17 cellular contexts compared by ENCODE assay signal in genomic region chr15:41476416-41477048, GRCh38. TPM values are rescaled to one million over a fixed set of nuclear protein-coding genes. Genes with fewer than 3 reads are reported as not detected.
DNase-seq lines count a peak whose midpoint lies in the region; ATAC-seq and TF ChIP-seq lines count a peak whose summit lies in the region.
"Had no signal": no experiment of that assay in that cellular context is flagged by ENCODE, and none has a peak within 500 bp of the region (broad histone marks: within the 10 kb centered on the region; RNA-seq: fewer than 3 reads in every experiment).

No MANE protein-coding gene starts in this region.

- no peaks in the 10 kb centered on the region for H3K27me3 Mint-ChIP-seq in activated naive CD8-positive, alpha-beta T cell treated with anti-CD3 and anti-CD28 coated beads, Interleukin-2, amount 50 U/mL, for 24 hours

- H3K4me1 Mint-ChIP-seq in activated naive CD8-positive, alpha-beta T cell treated with anti-CD3 and anti-CD28 coated beads, Interleukin-2, amount 50 U/mL, for 24 hours: peaks cover 23% of the 10 kb centered on the region
- H3K4me1 Mint-ChIP-seq: mesothelial cell of epicardium had no signal

- H3K9me3 Mint-ChIP-seq in activated naive CD8-positive, alpha-beta T cell treated with anti-CD3 and anti-CD28 coated beads, Interleukin-2, amount 50 U/mL, for 24 hours: no peaks in the 10 kb centered on the region
- H3K9me3 Mint-ChIP-seq: mesothelial cell of epicardium had no signal

- intact Hi-C loops in cardiac septum (cut with DNase I) (no loop called here), right cardiac atrium (cut with DNase I) (no loop called here)

- H3K27me3 ChIP-seq in right cardiac atrium (ENCODE audit: control insufficient read depth, insufficient read depth): no peaks in the 10 kb centered on the region
- no peaks in the 10 kb centered on the region for H3K27me3 ChIP-seq in smooth muscle cell (ENCODE audit: low read depth)
- H3K27me3 ChIP-seq: body of pancreas had no signal

- H3K4me1 ChIP-seq in right cardiac atrium (ENCODE audit: control insufficient read depth, insufficient read depth, low read length) (no peaks in the 10 kb centered on the region), smooth muscle cell (ENCODE audit: low read depth) (no peaks in the 10 kb centered on the region)

- WGBS in right cardiac atrium: 81% methylated on average over 5 of the region's 5 CpGs
- 96% methylated on average over 5 of the region's 5 CpGs for WGBS in smooth muscle cell (ENCODE audit: low lambda C conversion rate)

- no peak overlapping the region for H3K9ac ChIP-seq in smooth muscle cell (ENCODE audit: low read depth)
- H3K9ac ChIP-seq: SK-N-SH had no signal

- no peaks in the 10 kb centered on the region for H3K79me2 ChIP-seq in smooth muscle cell (ENCODE audit: low read depth)

- TF ChIP-seq CTCF in fibroblast of pulmonary artery (IDR thresholded peaks at IDR 0.05; ENCODE audit: low read length, missing control alignments) (no peak), smooth muscle cell (IDR thresholded peaks at IDR 0.05; ENCODE audit: borderline replicate concordance, insufficient read depth, poor library complexity, severe bottlenecking) (no peak)

- H3K27ac ChIP-seq in right cardiac atrium (ENCODE audit: low read length): no peak overlapping the region
- peak overlapping the region; percentile 86 for H3K27ac ChIP-seq in smooth muscle cell (ENCODE audit: low read depth)
- H3K27ac ChIP-seq: body of pancreas had no signal

- DNase-seq in cardiac septum (ENCODE audit: low spot score) (peak; percentile 12), right cardiac atrium (no peak), fibroblast of pulmonary artery (ENCODE audit: low read depth) (peak; percentile 47), smooth muscle cell (lab: John Stamatoyannopoulos, UW; ENCODE audit: unreplicated experiment) (no peak), D341Med (ENCODE audit: low spot score) (no peak)
- DNase-seq in activated naive CD8-positive, alpha-beta T cell treated with anti-CD3 and anti-CD28 coated beads, Interleukin-2, amount 50 U/mL, for 24 hours: no peak
- DNase-seq: body of pancreas, dermis blood vessel endothelial cell, kidney, NCI-H1694, NCI-H774, SK-N-SH, T1000 had no signal

- no peak overlapping the region for H3K4me2 ChIP-seq in smooth muscle cell
- H3K4me2 ChIP-seq: SK-N-SH had no signal

- H3K9me3 ChIP-seq in right cardiac atrium (ENCODE audit: control insufficient read depth, low read length): no peaks in the 10 kb centered on the region
- H3K9me3 ChIP-seq in smooth muscle cell (replicated peaks; ENCODE audit: low read depth): no peaks in the 10 kb centered on the region
- H3K9me3 ChIP-seq: body of pancreas, SK-N-SH had no signal

- peak overlapping the region; percentile 81 for H3K27ac Mint-ChIP-seq in activated naive CD8-positive, alpha-beta T cell treated with anti-CD3 and anti-CD28 coated beads, Interleukin-2, amount 50 U/mL, for 24 hours
- H3K27ac Mint-ChIP-seq: mesothelial cell of epicardium had no signal

- H3F3A ChIP-seq in smooth muscle cell (ENCODE audit: low read depth): no peaks in the 10 kb centered on the region

- ATAC-seq in right cardiac atrium (no peak), GM18909 (IDR thresholded peaks at IDR 0.05; ENCODE audit: poor library complexity, unreplicated experiment) (no peak)
- ATAC-seq in activated naive CD8-positive, alpha-beta T cell treated with anti-CD3 and anti-CD28 coated beads, Interleukin-2, amount 50 U/mL, for 24 hours: peak; percentile 56
- no peak for ATAC-seq in activated CD4-positive, CD25-positive, alpha-beta regulatory T cell treated with anti-CD3 and anti-CD28 coated beads, Interleukin-2, amount 50 U/mL, for 24 hours
- ATAC-seq: body of pancreas, Panc1 had no signal

- H2AFZ ChIP-seq in smooth muscle cell (ENCODE audit: low read depth): no peak overlapping the region

- peaks cover 18% of the 10 kb centered on the region for H3K36me3 ChIP-seq in smooth muscle cell (ENCODE audit: low read depth)

- no peaks in the 10 kb centered on the region for H4K20me1 ChIP-seq in smooth muscle cell (ENCODE audit: low read depth)

- no peak overlapping the region for H3K4me3 ChIP-seq in right cardiac atrium (ENCODE audit: low read length)
- H3K4me3 ChIP-seq in fibroblast of pulmonary artery (replicated peaks; ENCODE audit: low read depth, low read length): no peak overlapping the region
- no peak overlapping the region for H3K4me3 ChIP-seq in smooth muscle cell
- H3K4me3 ChIP-seq: body of pancreas had no signal

- H3K4me3 Mint-ChIP-seq in activated naive CD8-positive, alpha-beta T cell treated with anti-CD3 and anti-CD28 coated beads, Interleukin-2, amount 50 U/mL, for 24 hours: no peak overlapping the region
- H3K4me3 Mint-ChIP-seq: mesothelial cell of epicardium had no signal

- peaks cover 53% of the 10 kb centered on the region for H3K36me3 Mint-ChIP-seq in activated naive CD8-positive, alpha-beta T cell treated with anti-CD3 and anti-CD28 coated beads, Interleukin-2, amount 50 U/mL, for 24 hours (ENCODE audit: low read depth)

RNA-seq across cellular contexts. Expression of gene ITPKA, which starts 17.1 kb away (rescaled TPM):
- 1.0 TPM for total RNA-seq in cardiac septum
- 1 to 10 TPM in 2 of 4 donors, under 1 TPM in 2; 0.36 to 1.4 (median 0.94) TPM for total RNA-seq in right cardiac atrium
- polyA plus RNA-seq in right cardiac atrium: 1.6 TPM
- 2.8 and 5.8 TPM in 2 replicates for total RNA-seq in smooth muscle cell
- 1.5 and 2.1 TPM in 2 replicates for polyA plus RNA-seq in smooth muscle cell

RNA-seq across cellular contexts. Expression of gene LTK, which starts 37.1 kb away (rescaled TPM):
- total RNA-seq in cardiac septum: 0.65 TPM
- 1 to 10 TPM in 3 of 4 donors, under 1 TPM in 1; 0.95 to 1.5 (median 1.2) TPM for total RNA-seq in right cardiac atrium
- polyA plus RNA-seq in right cardiac atrium: 1.6 TPM
- total RNA-seq in smooth muscle cell: 0.18 and 1.2 TPM in 2 replicates
- polyA plus RNA-seq in smooth muscle cell: 1.6 and 2.3 TPM in 2 replicates
- total RNA-seq: body of pancreas, dermis blood vessel endothelial cell had no signal

RNA-seq across cellular contexts. Expression of gene RTF1, which starts 59.6 kb away (rescaled TPM):
- total RNA-seq in cardiac septum: 26.8 TPM
- total RNA-seq in right cardiac atrium: 10 to 100 TPM; 22.3 to 25.0 (median 23.1) TPM
- 14.1 TPM for polyA plus RNA-seq in right cardiac atrium
- 25.7 and 38.4 TPM in 2 replicates for total RNA-seq in smooth muscle cell
- polyA plus RNA-seq in smooth muscle cell: 68.1 and 92.8 TPM in 2 replicates

Comparison
In these comparisons a context has a peak if more than half of its experiments do, and no peak if none do; other contexts are left out.
1. DNase-seq: peak in cardiac septum (single experiment) and fibroblast of pulmonary artery (single experiment); none in right cardiac atrium (0 of 3), activated naive CD8-positive, alpha-beta T cell treated with anti-CD3 and anti-CD28 coated beads, Interleukin-2, amount 50 U/mL, for 24 hours (single experiment), smooth muscle cell (single experiment) and D341Med (single experiment).